Comparison of ENCODE assay signal across 31 cellular contexts in genomic region chr18:69240275-69240674, GRCh38.
"Had no signal": no experiment of that assay in that cellular context is flagged by ENCODE, and none has a peak within 500 bp of the region (broad histone marks: within the 10 kb centered on the region; RNA-seq: fewer than 3 reads in every experiment).

No MANE protein-coding gene starts in this region.

- H3K4me3 ChIP-seq: adrenal gland, body of pancreas, breast epithelium had no signal

- H3K4me1 ChIP-seq: adrenal gland, body of pancreas, breast epithelium had no signal

- H3K36me3 ChIP-seq: adrenal gland, brain microvascular endothelial cell, breast epithelium had no signal

- H3K9me3 ChIP-seq: adrenal gland, body of pancreas, breast epithelium had no signal

- H3K27me3 ChIP-seq: adrenal gland, body of pancreas, brain microvascular endothelial cell, breast epithelium had no signal

- H3K27ac ChIP-seq: adrenal gland, body of pancreas, brain microvascular endothelial cell, breast epithelium, VCaP had no signal

- ATAC-seq: activated CD8-positive, alpha-beta T cell treated with anti-CD3 and anti-CD28 coated beads for 36 hours; activated naive CD4-positive, alpha-beta T cell treated with anti-CD3 and anti-CD28 coated beads, Interleukin-2, amount 50 U/mL, for 72 hours; activated T-cell treated with anti-CD3 and anti-CD28 coated beads, Interleukin-2, amount 50 U/mL, for 4 hours; activated T-cell treated with anti-CD3 and anti-CD28 coated beads, Interleukin-2, amount 50 U/mL, for 72 hours; activated T-helper 17 cell treated with anti-CD3 and anti-CD28 coated beads, Interleukin-2, amount 50 U/mL, for 72 hours; body of pancreas had no signal

- FAIRE-seq: astrocyte had no signal

- DNase-seq: activated B cell treated with CpG ODN at 0.5 μM for 24 hours; activated CD4-positive, alpha-beta memory T cell treated with anti-CD3 and anti-CD28 coated beads for 36 hours; activated CD4-positive, alpha-beta T cell treated with anti-CD3 and anti-CD28 coated beads for 4 hours; activated CD4-positive, alpha-beta T cell treated with anti-CD3 and anti-CD28 coated beads, Interleukin-2, amount 10 ng/mL, durations not matched to agents 24 days and 14 days; activated CD4-positive, alpha-beta T cell treated with anti-CD3 and anti-CD28 coated beads, Interleukin-2, amount 50 U/mL, for 1 hour; activated CD4-positive, alpha-beta T cell treated with anti-CD3 and anti-CD28 coated beads, Interleukin-2, amount 50 U/mL, for 4 hours; activated CD4-positive, CD25-positive, alpha-beta regulatory T cell treated with anti-CD3 and anti-CD28 coated beads, Interleukin-2, amount 50 U/mL, for 72 hours; activated CD8-positive, alpha-beta memory T cell treated with anti-CD3 and anti-CD28 coated beads, Interleukin-2, amount 50 U/mL, for 4 hours; activated CD8-positive, alpha-beta T cell treated with anti-CD3 and anti-CD28 coated beads for 36 hours; activated effector memory CD4-positive, alpha-beta T cell treated with anti-CD3 and anti-CD28 coated beads, Interleukin-2, amount 50 U/mL, for 16 hours; activated gamma-delta T cell treated with Interleukin-2 at 50 U/mL for 16 hours; activated naive CD4-positive, alpha-beta T cell; activated naive CD4-positive, alpha-beta T cell treated with anti-CD3 and anti-CD28 coated beads for 36 hours; activated naive CD4-positive, alpha-beta T cell treated with anti-CD3 and anti-CD28 coated beads, Interleukin-2, amount 50 U/mL, for 16 hours; activated naive CD8-positive, alpha-beta T cell treated with anti-CD3 and anti-CD28 coated beads for 36 hours; activated T-cell treated with anti-CD3 and anti-CD28 coated beads for 4 hours; activated T-cell treated with anti-CD3 and anti-CD28 coated beads, Interleukin-2, amount 50 U/mL, for 1 hour; activated T-cell treated with anti-CD3 and anti-CD28 coated beads, Interleukin-2, amount 50 U/mL, for 4 hours; activated T-cell treated with anti-CD3 and anti-CD28 coated beads, Interleukin-2, amount 50 U/mL, for 72 hours; adrenal gland; amniotic stem cell; aorta; body of pancreas; brain microvascular endothelial cell; T-helper 2 cell; T-helper 9 cell had no signal
